ENCODE assay signal across 7 cellular contexts in genomic region chr2:173016451-173016850, GRCh38.
"Had no signal": no experiment of that assay in that cellular context is flagged by ENCODE, and none has a peak within 500 bp of the region (broad histone marks: within the 10 kb centered on the region; RNA-seq: fewer than 3 reads in every experiment).

No MANE protein-coding gene starts in this region.

- FAIRE-seq: H1, H54, HepG2 had no signal

- DNase-seq: H9, HCEC 1CT had no signal

- H3K4me3 ChIP-seq: GM23338 had no signal

- ATAC-seq: GM23338, HepG2 had no signal

- H3K27ac ChIP-seq: HL-60 had no signal
